15 cellular contexts compared by ENCODE assay signal in genomic region chr15:69804786-69805185, GRCh38.
"Had no signal": no experiment of that assay in that cellular context is flagged by ENCODE, and none has a peak within 500 bp of the region (broad histone marks: within the 10 kb centered on the region; RNA-seq: fewer than 3 reads in every experiment).

No MANE protein-coding gene starts in this region.

- H3K27ac ChIP-seq: gastroesophageal sphincter, tibial nerve had no signal

- DNase-seq: activated CD4-positive, alpha-beta T cell treated with anti-CD3 and anti-CD28 coated beads, Interleukin-2, amount 10 ng/mL, durations not matched to agents 7 days and 5 days; activated CD4-positive, CD25-positive, alpha-beta regulatory T cell; activated CD8-positive, alpha-beta memory T cell treated with anti-CD3 and anti-CD28 coated beads for 24 hours; activated naive CD4-positive, alpha-beta T cell treated with Interleukin-2 at 50 U/mL for 16 hours; erythroblast; heart right ventricle; natural killer cell; nucleus accumbens; stimulated activated CD4-positive, alpha-beta T cell treated with anti-CD3 and anti-CD28 coated beads, Interleukin-4, amount 100 ng/mL, for 24 hours; stimulated activated naive CD4-positive, alpha-beta T cell treated with Interleukin-2 at 50 U/mL for 16 hours; substantia nigra had no signal

- H3K4me1 ChIP-seq: tibial nerve had no signal

- H3K27me3 ChIP-seq: gastroesophageal sphincter, tibial nerve had no signal

- H3K4me3 ChIP-seq: gastroesophageal sphincter, heart right ventricle, skin epidermis, tibial nerve had no signal

- H3K36me3 ChIP-seq: gastroesophageal sphincter, heart right ventricle, tibial nerve had no signal

- ATAC-seq: activated T-helper 17 cell treated with anti-CD3 and anti-CD28 coated beads, Interleukin-2, amount 50 U/mL, for 72 hours; gastroesophageal sphincter; natural killer cell had no signal

- H3K9me3 ChIP-seq: gastroesophageal sphincter, heart right ventricle, tibial nerve had no signal
